In the genomic region with DNA sequence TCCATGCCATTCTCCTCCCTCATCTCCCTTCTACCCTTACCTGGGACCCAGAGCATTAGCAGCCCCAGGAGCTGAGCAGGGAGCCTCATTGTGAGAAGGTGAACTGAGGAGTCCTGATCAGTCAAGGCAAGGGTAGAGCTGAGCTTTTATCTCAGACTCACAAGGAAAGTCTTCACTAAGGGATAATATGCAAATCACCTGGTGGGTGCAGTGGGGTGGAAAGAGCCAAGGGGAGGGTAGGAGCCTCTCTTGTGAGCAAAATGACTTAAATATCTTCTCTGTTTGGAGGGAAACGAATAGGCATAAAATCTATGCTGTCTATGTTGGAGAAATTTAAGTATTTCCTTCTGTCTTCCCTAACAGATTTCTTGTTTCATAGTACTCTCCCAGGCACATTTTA, we compare ENCODE assay signal across 8 cellular contexts.
DNase-seq lines count a peak whose midpoint lies in the region; ATAC-seq, FAIRE-seq and TF ChIP-seq lines count a peak whose summit lies in the region.
"Not testable (repeated sequence)": the region's sequence is repeated elsewhere in the genome, so short reads cannot be mapped to it uniquely, and the experiment has no call there.

No MANE protein-coding gene starts in this region.

- H3K4me1 ChIP-seq in BLaER1 treated with 17β-estradiol and CSF1 and Interleukin-3, amounts not matched to agents 10 nM and 100 nM = peaks cover 0 to 17% (median 10%) of the 10 kb centered on the region in 10 experiments; a peak in 11 of 20 replicates
- H3K4me1 ChIP-seq in Peyer's patch = not testable (repeated sequence)

- in situ Hi-C loops in KBM-7 (cut with MboI; ENCODE audit: low pct_unique_long_range_greater_than_20kb, low sequenced_read_pairs) = not testable (repeated sequence)

- H3K4me1 Mint-ChIP-seq in naive B cell = peaks cover 18 to 25% (median 23%) of the 10 kb centered on the region in 3 donors

- peak overlapping the region; percentile 54 to 86 (median 61) for H3K27ac Mint-ChIP-seq in naive B cell

- not testable (repeated sequence) for H3K9ac ChIP-seq in BLaER1 treated with 17β-estradiol and CSF1 and Interleukin-3, amounts not matched to agents 10 nM and 100 nM

- H3K4me3 ChIP-seq in BLaER1 treated with 17β-estradiol and CSF1 and Interleukin-3, amounts not matched to agents 10 nM and 100 nM; Peyer's patch: not testable (repeated sequence)

- H3K36me3 Mint-ChIP-seq in naive B cell = not testable (repeated sequence)

- not testable (repeated sequence) for H3K27me3 Mint-ChIP-seq in naive B cell

- not testable (repeated sequence) for DNase-seq in GM12891 (ENCODE audit: insufficient read length, low spot score)
- peak; percentile 11 for DNase-seq in KBM-7
- DNase-seq in Peyer's patch = peak in 2 of 3 donors; percentile 61 to 63
- peak; percentile 14 for DNase-seq in dermis blood vessel endothelial cell
- DNase-seq in naive B cell = peak; percentile 34

- peak overlapping the region in 7 of 11 experiments; percentile 31 to 55 (median 44); a peak in 11 of 22 replicates for H3K4me2 ChIP-seq in BLaER1 treated with 17β-estradiol and CSF1 and Interleukin-3, amounts not matched to agents 10 nM and 100 nM

- peak overlapping the region; percentile 59 to 89 (median 85) for H3K4me3 Mint-ChIP-seq in naive B cell

- H3K9me3 Mint-ChIP-seq in naive B cell = not testable (repeated sequence)

- not testable (repeated sequence) for H3K27me3 ChIP-seq in BLaER1 treated with 17β-estradiol and CSF1 and Interleukin-3, amounts not matched to agents 10 nM and 100 nM; Peyer's patch

- not testable (repeated sequence) for H3K9me3 ChIP-seq in BLaER1 treated with 17β-estradiol and CSF1 and Interleukin-3, amounts not matched to agents 10 nM and 100 nM (replicated peaks in 1 of 11); Peyer's patch

- TF ChIP-seq CTCF in Peyer's patch (IDR thresholded peaks at IDR 0.05) = not testable (repeated sequence)

- not testable (repeated sequence) for H3K36me3 ChIP-seq in BLaER1 treated with 17β-estradiol and CSF1 and Interleukin-3, amounts not matched to agents 10 nM and 100 nM; Peyer's patch

- H3K27ac ChIP-seq in BLaER1 treated with 17β-estradiol and CSF1 and Interleukin-3, amounts not matched to agents 10 nM and 100 nM = peak overlapping the region in 5 of 11 experiments; percentile 30 to 64 (median 49); a peak in 6 of 22 replicates
- H3K27ac ChIP-seq in Peyer's patch = peak overlapping the region in 1 of 4 donors; percentile 42

- not testable (repeated sequence) for TF ChIP-seq POLR2A in GM12891 (IDR thresholded peaks at IDR 0.05; ENCODE audit: low read depth, low read length); Peyer's patch (IDR thresholded peaks at IDR 0.05)

- ATAC-seq in GM18870 (IDR thresholded peaks at IDR 0.05; ENCODE audit: unreplicated experiment) (peak; percentile 40), GM21717 (IDR thresholded peaks at IDR 0.05; ENCODE audit: unreplicated experiment) (peak; percentile 46), naive B cell (ENCODE audit: low read depth in 2 of 2) (peak; percentile 34 to 44)

- not testable (repeated sequence) for H4K20me1 ChIP-seq in BLaER1 treated with 17β-estradiol and CSF1 and Interleukin-3, amounts not matched to agents 10 nM and 100 nM

- not testable (repeated sequence) for FAIRE-seq in GM12891 (lab: Jason Lieb, UNC)

TF ChIP-seq in GM12891, 5 proteins besides CTCF, POLR2A, EP300 and RAD21:
- peak; percentile 84; the same call in 1 of the 2 replicates for TF ChIP-seq POU2F2 (IDR thresholded peaks at IDR 0.05; ENCODE audit: low read depth, low read length)
